ENCODE assay signal across 1 cellular context in the genomic region with DNA sequence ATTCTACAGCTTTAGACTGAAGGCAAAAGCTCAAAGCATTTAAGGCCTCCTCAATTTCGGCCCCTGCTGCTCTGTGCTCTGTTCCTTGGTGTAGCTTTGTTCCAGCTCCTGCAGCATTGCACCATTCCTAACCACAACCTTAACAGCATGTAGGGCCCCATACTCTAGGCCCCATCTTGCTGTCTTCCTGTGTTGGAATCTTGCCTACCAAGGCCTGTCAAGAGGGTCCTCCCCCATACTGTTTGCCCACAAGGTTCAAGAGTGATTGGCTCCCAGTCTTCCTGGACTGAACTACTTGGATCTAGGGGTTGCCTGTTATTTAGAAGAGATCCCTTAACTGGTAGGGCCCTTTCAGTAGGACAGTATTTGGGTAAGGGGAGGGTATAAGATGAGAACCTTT.
TF ChIP-seq lines count a peak whose summit lies in the region.

No MANE protein-coding gene starts in this region.

TF ChIP-seq in IMR-90, 13 proteins besides CTCF, POLR2A, EP300 and RAD21 (continued from another document):
- TF ChIP-seq, protein P1, sequence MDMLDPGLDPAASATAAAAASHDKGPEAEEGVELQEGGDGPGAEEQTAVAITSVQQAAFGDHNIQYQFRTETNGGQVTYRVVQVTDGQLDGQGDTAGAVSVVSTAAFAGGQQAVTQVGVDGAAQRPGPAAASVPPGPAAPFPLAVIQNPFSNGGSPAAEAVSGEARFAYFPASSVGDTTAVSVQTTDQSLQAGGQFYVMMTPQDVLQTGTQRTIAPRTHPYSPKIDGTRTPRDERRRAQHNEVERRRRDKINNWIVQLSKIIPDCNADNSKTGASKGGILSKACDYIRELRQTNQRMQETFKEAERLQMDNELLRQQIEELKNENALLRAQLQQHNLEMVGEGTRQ (IDR thresholded peaks at IDR 0.05; ENCODE audit: low read depth, low read length), result no peak
- TF ChIP-seq CHD1 (IDR thresholded peaks at IDR 0.05; ENCODE audit: low read depth, low read length) (no peak), RFX5 (IDR thresholded peaks at IDR 0.05; ENCODE audit: low read depth, low read length) (no peak), MAZ (IDR thresholded peaks at IDR 0.05; ENCODE audit: borderline replicate concordance, low read depth, low read length) (no peak), MAFK (IDR thresholded peaks at IDR 0.05; ENCODE audit: low read depth, low read length) (no peak), FOS (IDR thresholded peaks at IDR 0.05; ENCODE audit: low read depth, low read length) (no peak), BHLHE40 (IDR thresholded peaks at IDR 0.05; ENCODE audit: low read depth, low read length) (no peak), RCOR1 (IDR thresholded peaks at IDR 0.05; ENCODE audit: insufficient replicate concordance, low read length) (no peak), MXI1 (IDR thresholded peaks at IDR 0.05; ENCODE audit: borderline replicate concordance, low read depth, low read length) (no peak), SMC3 (IDR thresholded peaks at IDR 0.05; ENCODE audit: low read depth, low read length) (no peak), NFE2L2 (IDR thresholded peaks at IDR 0.05; ENCODE audit: low read depth, low read length) (no peak)
- TF ChIP-seq, protein P2, sequence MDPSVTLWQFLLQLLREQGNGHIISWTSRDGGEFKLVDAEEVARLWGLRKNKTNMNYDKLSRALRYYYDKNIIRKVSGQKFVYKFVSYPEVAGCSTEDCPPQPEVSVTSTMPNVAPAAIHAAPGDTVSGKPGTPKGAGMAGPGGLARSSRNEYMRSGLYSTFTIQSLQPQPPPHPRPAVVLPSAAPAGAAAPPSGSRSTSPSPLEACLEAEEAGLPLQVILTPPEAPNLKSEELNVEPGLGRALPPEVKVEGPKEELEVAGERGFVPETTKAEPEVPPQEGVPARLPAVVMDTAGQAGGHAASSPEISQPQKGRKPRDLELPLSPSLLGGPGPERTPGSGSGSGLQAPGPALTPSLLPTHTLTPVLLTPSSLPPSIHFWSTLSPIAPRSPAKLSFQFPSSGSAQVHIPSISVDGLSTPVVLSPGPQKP (IDR thresholded peaks at IDR 0.05; ENCODE audit: borderline replicate concordance, low read depth, low read length), result no peak
